8 cellular contexts compared by ENCODE assay signal in the genomic region with DNA sequence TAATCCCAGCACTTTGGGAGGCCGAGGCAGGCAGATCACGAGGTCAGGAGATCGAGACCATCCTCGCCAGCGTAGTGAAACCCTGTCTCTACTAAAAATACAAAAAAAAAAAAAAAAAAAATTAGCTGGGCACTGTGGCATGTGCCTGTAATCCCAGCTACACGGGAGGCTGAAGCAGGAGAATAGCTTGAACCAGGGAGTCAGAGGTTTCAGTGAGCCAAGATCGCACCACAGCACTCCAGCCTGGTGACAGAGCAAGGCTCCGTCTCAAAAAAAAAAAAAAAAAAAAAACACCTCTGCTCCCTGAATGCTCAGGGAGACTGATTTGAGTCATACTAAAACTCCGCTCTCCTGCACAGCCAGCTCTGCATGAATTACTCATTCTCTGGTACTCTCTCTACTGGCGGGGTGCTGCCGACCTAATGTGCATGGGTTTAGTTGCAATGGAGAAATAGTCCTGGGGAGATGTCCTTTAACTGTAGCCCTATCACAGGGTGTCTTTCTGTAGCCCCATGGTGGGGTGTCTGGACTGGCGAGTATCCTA. TPM values are rescaled to one million over a fixed set of nuclear protein-coding genes. Genes with fewer than 3 reads are reported as not detected.
A peak's percentile ranks its signal among the peaks of the same experiment; 100 is the strongest.
DNase-seq lines count a peak whose midpoint lies in the region; ATAC-seq and TF ChIP-seq lines count a peak whose summit lies in the region.
"Not testable (repeated sequence)": the region's sequence is repeated elsewhere in the genome, so short reads cannot be mapped to it uniquely, and the experiment has no call there.

No MANE protein-coding gene starts in this region.

- peak overlapping the region; percentile 88 for H3K27ac ChIP-seq in foreskin keratinocyte

- H3K4me1 ChIP-seq in foreskin keratinocyte, result not testable (repeated sequence)

- H3K9me3 Mint-ChIP-seq in T-helper 2 cell treated with Interferon-gamma antibody and Interleukin-4, amounts not matched to agents 5 μg/mL and 100 μg/mL, for 36 hours; stimulated activated effector memory CD8-positive, alpha-beta T cell treated with anti-CD3 and anti-CD28 coated beads, Interleukin-12 subunit alpha, Interleukin-12 subunit beta, amount 100 ng/mL, for 72 hours: not testable (repeated sequence)

- H3K27ac Mint-ChIP-seq in T-helper 2 cell treated with Interferon-gamma antibody and Interleukin-4, amounts not matched to agents 5 μg/mL and 100 μg/mL, for 36 hours; stimulated activated effector memory CD8-positive, alpha-beta T cell treated with anti-CD3 and anti-CD28 coated beads, Interleukin-12 subunit alpha, Interleukin-12 subunit beta, amount 100 ng/mL, for 72 hours: not testable (repeated sequence)

- ATAC-seq in GM18498 (IDR thresholded peaks at IDR 0.05; ENCODE audit: unreplicated experiment) (peak; percentile 65), HG02759 (IDR thresholded peaks at IDR 0.05; ENCODE audit: unreplicated experiment) (peak; percentile 73), HG03571 (IDR thresholded peaks at IDR 0.05; ENCODE audit: unreplicated experiment) (peak; percentile 54), foreskin keratinocyte (peak; percentile 83)
- ATAC-seq in stimulated activated effector memory CD8-positive, alpha-beta T cell treated with anti-CD3 and anti-CD28 coated beads, Interleukin-12 subunit alpha, Interleukin-12 subunit beta, amount 100 ng/mL, for 72 hours, result peak; percentile 87

- H3K27me3 ChIP-seq in foreskin keratinocyte, result not testable (repeated sequence)

- H3K4me3 Mint-ChIP-seq in T-helper 2 cell treated with Interferon-gamma antibody and Interleukin-4, amounts not matched to agents 5 μg/mL and 100 μg/mL, for 36 hours, result not testable (repeated sequence)
- peak overlapping the region; percentile 21 for H3K4me3 Mint-ChIP-seq in stimulated activated effector memory CD8-positive, alpha-beta T cell treated with anti-CD3 and anti-CD28 coated beads, Interleukin-12 subunit alpha, Interleukin-12 subunit beta, amount 100 ng/mL, for 72 hours

- peak; percentile 22 for DNase-seq in GM20000 (ENCODE audit: low spot score)
- peak; percentile 50 for DNase-seq in T-helper 2 cell treated with Interferon-gamma antibody and Interleukin-4, amounts not matched to agents 5 μg/mL and 100 μg/mL, for 36 hours (ENCODE audit: low spot score)
- DNase-seq in amniotic epithelial cell (ENCODE audit: low read depth), result peak; percentile 82
- peak; percentile 66 to 83 for DNase-seq in foreskin keratinocyte
- DNase-seq in stimulated activated effector memory CD8-positive, alpha-beta T cell treated with anti-CD3 and anti-CD28 coated beads, Interleukin-12 subunit alpha, Interleukin-12 subunit beta, amount 100 ng/mL, for 72 hours (ENCODE audit: low spot score in 2 of 2), result peak in 1 of 2 donors; percentile 68

- H3K4me1 Mint-ChIP-seq in T-helper 2 cell treated with Interferon-gamma antibody and Interleukin-4, amounts not matched to agents 5 μg/mL and 100 μg/mL, for 36 hours (ENCODE audit: low read depth), result peaks cover 21% of the 10 kb centered on the region
- peaks cover 30% of the 10 kb centered on the region for H3K4me1 Mint-ChIP-seq in stimulated activated effector memory CD8-positive, alpha-beta T cell treated with anti-CD3 and anti-CD28 coated beads, Interleukin-12 subunit alpha, Interleukin-12 subunit beta, amount 100 ng/mL, for 72 hours

- TF ChIP-seq CTCF in GM20000 (IDR thresholded peaks at IDR 0.05; ENCODE audit: extremely low read depth, missing control alignments); foreskin keratinocyte (conservative IDR thresholded peaks at IDR 0.05): not testable (repeated sequence)

- H3K36me3 Mint-ChIP-seq in T-helper 2 cell treated with Interferon-gamma antibody and Interleukin-4, amounts not matched to agents 5 μg/mL and 100 μg/mL, for 36 hours (ENCODE audit: low read depth); stimulated activated effector memory CD8-positive, alpha-beta T cell treated with anti-CD3 and anti-CD28 coated beads, Interleukin-12 subunit alpha, Interleukin-12 subunit beta, amount 100 ng/mL, for 72 hours: not testable (repeated sequence)

- H3K27me3 Mint-ChIP-seq in T-helper 2 cell treated with Interferon-gamma antibody and Interleukin-4, amounts not matched to agents 5 μg/mL and 100 μg/mL, for 36 hours (ENCODE audit: low read depth), result not testable (repeated sequence)

RNA-seq across cellular contexts. Expression of a gene that starts 7.8 kb away (rescaled TPM):
- total RNA-seq in foreskin keratinocyte, result 38.2 and 85.4 TPM in 2 replicates
- 57.2 and 120 TPM in 2 replicates for polyA plus RNA-seq in foreskin keratinocyte

RNA-seq across cellular contexts. Expression of a gene that starts 25.6 kb away (rescaled TPM):
- total RNA-seq in foreskin keratinocyte, result 5.4 and 6.0 TPM in 2 replicates
- polyA plus RNA-seq in foreskin keratinocyte, result 6.2 and 6.7 TPM in 2 replicates
